Comparison of ENCODE assay signal across 8 cellular contexts in genomic region chr10:103564799-103565365, GRCh38.
DNase-seq lines count a peak whose midpoint lies in the region; ATAC-seq and TF ChIP-seq lines count a peak whose summit lies in the region.

No MANE protein-coding gene starts in this region.

- no peaks in the 10 kb centered on the region for H4K20me1 ChIP-seq in IMR-90 (ENCODE audit: insufficient read depth, low read length)

- in situ Hi-C loops in IMR-90 (cut with MboI; ENCODE audit: low sequenced_read_pairs), result no loop called here

- no peak overlapping the region for H3K18ac ChIP-seq in IMR-90 (ENCODE audit: low read depth, low read length)

- CTCF ChIA-PET in Calu3 (lab: Charles Lee), result no interaction called here
- CTCF ChIA-PET in IMR-90 (lab: Yijun Ruan, JAX), result interaction anchor here (0.9 to 1.0 kb wide), 2 partner anchors 12 to 101 kb away, joined by 3 to 6 read pairs; no protein-coding TSS in a partner anchor

- DNase-seq in Calu3 (no peak), IMR-90 (no peak), left colon (no peak), GOT3 (lab: John Stamatoyannopoulos, UW) (no peak), H4 (ENCODE audit: low spot score) (no peak), DMS153 treated with DMSO at 0.1 percent for 48 hours (lab: John Stamatoyannopoulos, UW; ENCODE audit: unreplicated experiment) (no peak)
- peak; percentile 25 for DNase-seq in activated T-helper 1 cell treated with anti-CD3 and anti-CD28 coated beads, Interleukin-12 subunit alpha, Interleukin-12 subunit beta, Interleukin-2, Interleukin-4 antibody, amounts not matched to agents 30 ng/mL and 10 ng/mL and 1 ng/mL, durations not matched to agents 14 hours and 24 hours and 36 hours (ENCODE audit: low spot score)

- H3K79me1 ChIP-seq in IMR-90 (ENCODE audit: low read depth in 1 of 2, low read length in 2 of 2), result no peaks in the 10 kb centered on the region

- H3K36me3 Mint-ChIP-seq in Calu3 (ENCODE audit: insufficient read depth, unreplicated experiment), result no peaks in the 10 kb centered on the region
- no peaks in the 10 kb centered on the region for H3K36me3 Mint-ChIP-seq in activated T-helper 1 cell treated with anti-CD3 and anti-CD28 coated beads, Interleukin-12 subunit alpha, Interleukin-12 subunit beta, Interleukin-2, Interleukin-4 antibody, amounts not matched to agents 30 ng/mL and 10 ng/mL and 1 ng/mL, durations not matched to agents 14 hours and 24 hours and 36 hours (ENCODE audit: low read depth)

- H3K4me3 Mint-ChIP-seq in Calu3 (ENCODE audit: low read depth, unreplicated experiment), result no peak overlapping the region
- H3K4me3 Mint-ChIP-seq in activated T-helper 1 cell treated with anti-CD3 and anti-CD28 coated beads, Interleukin-12 subunit alpha, Interleukin-12 subunit beta, Interleukin-2, Interleukin-4 antibody, amounts not matched to agents 30 ng/mL and 10 ng/mL and 1 ng/mL, durations not matched to agents 14 hours and 24 hours and 36 hours, result no peak overlapping the region

- H3K27ac ChIP-seq in IMR-90 (ENCODE audit: insufficient read depth, low read length), result no peak overlapping the region

- dilution Hi-C loops in IMR-90 (cut with HindIII; ENCODE audit: low sequenced_read_pairs, unreplicated experiment), result no loop called here

- H4K91ac ChIP-seq in IMR-90 (ENCODE audit: insufficient read depth, low read depth, low read length), result no peak overlapping the region

- TF ChIP-seq CTCF in Calu3 (IDR thresholded peaks at IDR 0.05; ENCODE audit: unreplicated experiment) (peak; percentile 67), IMR-90 (conservative IDR thresholded peaks at IDR 0.05; ENCODE audit: low read depth, low read length) (peak; percentile 47)

- H3K4ac ChIP-seq in IMR-90 (ENCODE audit: low read depth, low read length), result no peak overlapping the region

- ATAC-seq in IMR-90 (ENCODE audit: low read depth) (peak; percentile 54), left colon (peak; percentile 65), GM21515 (IDR thresholded peaks at IDR 0.05; ENCODE audit: unreplicated experiment) (no peak)

- no peaks in the 10 kb centered on the region for H3K4me1 Mint-ChIP-seq in Calu3 (ENCODE audit: low read depth, unreplicated experiment)
- H3K4me1 Mint-ChIP-seq in activated T-helper 1 cell treated with anti-CD3 and anti-CD28 coated beads, Interleukin-12 subunit alpha, Interleukin-12 subunit beta, Interleukin-2, Interleukin-4 antibody, amounts not matched to agents 30 ng/mL and 10 ng/mL and 1 ng/mL, durations not matched to agents 14 hours and 24 hours and 36 hours (ENCODE audit: low read depth), result no peaks in the 10 kb centered on the region

- no peaks in the 10 kb centered on the region for H3K4me1 ChIP-seq in IMR-90 (ENCODE audit: control insufficient read depth, insufficient read depth, low read length)

- no peak overlapping the region for H2BK5ac ChIP-seq in IMR-90 (ENCODE audit: low read depth, low read length, poor library complexity, severe bottlenecking)

- H3K27ac Mint-ChIP-seq in Calu3 (ENCODE audit: unreplicated experiment), result no peak overlapping the region
- H3K27ac Mint-ChIP-seq in activated T-helper 1 cell treated with anti-CD3 and anti-CD28 coated beads, Interleukin-12 subunit alpha, Interleukin-12 subunit beta, Interleukin-2, Interleukin-4 antibody, amounts not matched to agents 30 ng/mL and 10 ng/mL and 1 ng/mL, durations not matched to agents 14 hours and 24 hours and 36 hours, result no peak overlapping the region

- no peak overlapping the region for H2BK120ac ChIP-seq in IMR-90 (ENCODE audit: low read depth, low read length)

- no peak overlapping the region for H4K5ac ChIP-seq in IMR-90 (ENCODE audit: low read depth, low read length)

- peaks cover 3% of the 10 kb centered on the region for H3K9me3 ChIP-seq in IMR-90 (ENCODE audit: control insufficient read depth, insufficient read depth, low read length)

- no peak overlapping the region for H2AK5ac ChIP-seq in IMR-90 (ENCODE audit: low read depth, low read length)

- WGBS in IMR-90 (ENCODE audit: extremely low coverage in 2 of 2, insufficient read length in 1 of 2), 2 experiments, result no CpG with 5 or more reads among the region's 10 CpGs

- no peak overlapping the region for H3K56ac ChIP-seq in IMR-90 (ENCODE audit: extremely low read depth, insufficient read depth, low read length)

- peaks cover 17% of the 10 kb centered on the region for H3K27me3 Mint-ChIP-seq in Calu3 (ENCODE audit: unreplicated experiment)
- peaks cover 15% of the 10 kb centered on the region for H3K27me3 Mint-ChIP-seq in activated T-helper 1 cell treated with anti-CD3 and anti-CD28 coated beads, Interleukin-12 subunit alpha, Interleukin-12 subunit beta, Interleukin-2, Interleukin-4 antibody, amounts not matched to agents 30 ng/mL and 10 ng/mL and 1 ng/mL, durations not matched to agents 14 hours and 24 hours and 36 hours (ENCODE audit: insufficient read depth)

- H3K9me1 ChIP-seq in IMR-90 (ENCODE audit: insufficient read depth, low read length), result 0 out of 2 replicates have a peak, but pooled peaks cover 1% of the 10 kb centered on the region

- no peak overlapping the region for H3K4me3 ChIP-seq in IMR-90 (ENCODE audit: insufficient read depth, low read depth, low read length)

- H3K27me3 ChIP-seq in IMR-90 (ENCODE audit: control insufficient read depth, insufficient read depth, low read length), result peaks cover 63% of the 10 kb centered on the region

- no peak overlapping the region for H4K8ac ChIP-seq in IMR-90 (ENCODE audit: low read depth in 2 of 2, low read length in 2 of 2)

- no peak for TF ChIP-seq POLR2A in IMR-90 (IDR thresholded peaks at IDR 0.05; ENCODE audit: low read depth, low read length)

- H2BK15ac ChIP-seq in IMR-90 (ENCODE audit: low read depth, low read length), result no peak overlapping the region

- H3K4me2 ChIP-seq in IMR-90 (ENCODE audit: low read depth, low read length), result no peak overlapping the region

- H2AK9ac ChIP-seq in IMR-90 (replicated peaks; ENCODE audit: low read depth, low read length, poor library complexity), result peak overlapping the region; percentile 39

- H3K36me3 ChIP-seq in IMR-90 (ENCODE audit: control insufficient read depth, insufficient read depth, low read length), result no peaks in the 10 kb centered on the region

- H3K14ac ChIP-seq in IMR-90 (replicated peaks; ENCODE audit: low read depth, low read length), result no peak overlapping the region

- no peak overlapping the region for H2BK20ac ChIP-seq in IMR-90 (ENCODE audit: low read depth, low read length)

- H3K9ac ChIP-seq in IMR-90 (ENCODE audit: low read depth, low read length), result no peak overlapping the region

- POLR2A ChIA-PET in IMR-90 (lab: Charles Lee; ENCODE audit: unreplicated experiment), result no interaction called here

- no peaks in the 10 kb centered on the region for H3K9me3 Mint-ChIP-seq in Calu3 (ENCODE audit: low read depth, unreplicated experiment)
- H3K9me3 Mint-ChIP-seq in activated T-helper 1 cell treated with anti-CD3 and anti-CD28 coated beads, Interleukin-12 subunit alpha, Interleukin-12 subunit beta, Interleukin-2, Interleukin-4 antibody, amounts not matched to agents 30 ng/mL and 10 ng/mL and 1 ng/mL, durations not matched to agents 14 hours and 24 hours and 36 hours, result no peaks in the 10 kb centered on the region

- no peak overlapping the region for H2AFZ ChIP-seq in IMR-90 (replicated peaks; ENCODE audit: low read length, poor library complexity)

- no peak overlapping the region for H3K23ac ChIP-seq in IMR-90 (ENCODE audit: low read depth, low read length)

- peak; percentile 46 for TF ChIP-seq RAD21 in IMR-90 (IDR thresholded peaks at IDR 0.05; ENCODE audit: low read length)

- BruUV-seq in Calu3 (replicated peaks; lab: Mats Ljungman, UMichigan) (no TSS peak), IMR-90 (replicated peaks; lab: Mats Ljungman, UMichigan) (no TSS peak)

- intact Hi-C loops in Calu3 (cut with micrococcal nuclease; ENCODE audit: unreplicated experiment) (no loop called here), IMR-90 (cut with micrococcal nuclease) (no loop called here), left colon (cut with DNase I, micrococcal nuclease) (no loop called here)
- intact Hi-C loops in activated T-helper 1 cell treated with anti-CD3 and anti-CD28 coated beads, Interleukin-12 subunit alpha, Interleukin-12 subunit beta, Interleukin-2, Interleukin-4 antibody, amounts not matched to agents 30 ng/mL and 10 ng/mL and 1 ng/mL, durations not matched to agents 14 hours and 24 hours and 36 hours (cut with micrococcal nuclease), result loop anchor here (10.0 kb wide), 1 partner anchor 150 kb away; no protein-coding TSS in a partner anchor

TF ChIP-seq in IMR-90, 13 proteins besides CTCF, POLR2A, EP300 and RAD21:
- TF ChIP-seq BHLHE40 (IDR thresholded peaks at IDR 0.05; ENCODE audit: low read depth, low read length) (no peak), SMC3 (IDR thresholded peaks at IDR 0.05; ENCODE audit: low read depth, low read length) (0 out of 2 replicates have a peak, but pooled peaks have one; percentile 11)
TF ChIP-seq in IMR-90: peak in this region for 1.
